Comparison of ENCODE assay signal across 11 cellular contexts in genomic region chr7:23276947-23277346, GRCh38. TPM values are rescaled to one million over a fixed set of nuclear protein-coding genes. Genes with fewer than 3 reads are reported as not detected.
DNase-seq lines count a peak whose midpoint lies in the region; ATAC-seq, FAIRE-seq and TF ChIP-seq lines count a peak whose summit lies in the region.
"Had no signal": no experiment of that assay in that cellular context is flagged by ENCODE, and none has a peak within 500 bp of the region (broad histone marks: within the 10 kb centered on the region; RNA-seq: fewer than 3 reads in every experiment).

No MANE protein-coding gene starts in this region.

- no peak overlapping the region for H3K4me3 ChIP-seq in HepG2 (replicated peaks in 1 of 3; ENCODE audit: insufficient read depth in 1 of 3, low read depth in 2 of 3, low read length in 3 of 3)
- H3K4me3 ChIP-seq in right lobe of liver: no peak overlapping the region
- no peak overlapping the region for H3K4me3 ChIP-seq in Loucy (ENCODE audit: low read length, poor library complexity, severe bottlenecking)
- H3K4me3 ChIP-seq in GM12878: no peak overlapping the region
- H3K4me3 ChIP-seq: GM23338 had no signal

- ATAC-seq in HepG2 (no peak), right lobe of liver (no peak), GM12878 (peak; percentile 7)

- H3K9ac ChIP-seq in HepG2 (ENCODE audit: insufficient read depth, low read depth, low read length) (no peak overlapping the region), Loucy (ENCODE audit: low read depth, low read length, poor library complexity, severe bottlenecking) (no peak overlapping the region), GM12878 (ENCODE audit: control insufficient read depth, insufficient read depth, low read length) (no peak overlapping the region)

- H3K36me3 ChIP-seq in HepG2 (replicated peaks in 1 of 2; ENCODE audit: control insufficient read depth in 1 of 2, insufficient read depth in 2 of 2, low read length in 2 of 2) (no peaks in the 10 kb centered on the region), right lobe of liver (no peaks in the 10 kb centered on the region), Loucy (ENCODE audit: insufficient read depth, low read length) (no peaks in the 10 kb centered on the region), GM12878 (ENCODE audit: control insufficient read depth in 2 of 2, insufficient read depth in 2 of 2, low read length in 1 of 2) (no peaks in the 10 kb centered on the region)

- no peaks in the 10 kb centered on the region for H3F3A ChIP-seq in Loucy (ENCODE audit: low read depth)

- H2AFZ ChIP-seq in HepG2 (ENCODE audit: low read length) (no peak overlapping the region), Loucy (ENCODE audit: low read length) (0 out of 2 replicates have a peak overlapping the region, but pooled peaks have one; percentile 11), GM12878 (ENCODE audit: control insufficient read depth, low read depth, low read length) (no peak overlapping the region; the same call in 1 of the 2 replicates)
- H2AFZ ChIP-seq: GM23338 had no signal

- RAD21 ChIA-PET in GM12878 (lab: Charles Lee; ENCODE audit: unreplicated experiment): interaction anchor here (0.8 to 1.8 kb wide), 3 partner anchors 81 to 270 kb away, joined by 3 to 6 read pairs (median 4); no protein-coding TSS in a partner anchor

- WGBS in HepG2 (ENCODE audit: low lambda C conversion rate): 80% methylated on average over 3 of the region's 3 CpGs
- WGBS in right lobe of liver (ENCODE audit: insufficient coverage, low coverage, low lambda C conversion rate, missing lambda C conversion rate): no CpG with 5 or more reads among the region's 3 CpGs
- WGBS in GM12878 (ENCODE audit: insufficient coverage, insufficient replicate concordance, low lambda C conversion rate, missing lambda C conversion rate): 58% methylated on average over 3 of the region's 3 CpGs

- CTCF ChIA-PET in HepG2 (lab: Yijun Ruan, JAX; ENCODE audit: low intra/inter-chr PET ratio, low total read pairs): interaction anchor here (1.1 kb wide), 1 partner anchor 185 kb away, joined by 3 read pairs; no protein-coding TSS in a partner anchor
- CTCF ChIA-PET in GM12878 (lab: Yijun Ruan, JAX): interaction anchor here (0.6 to 7.2 kb wide), 26 partner anchors 9 to 436 kb away, joined by 3 to 77 read pairs (median 4); partner anchors contain the start of genes MALSU1 and NUP42

- H3K27me3 ChIP-seq in HepG2 (ENCODE audit: control insufficient read depth in 1 of 2, insufficient read depth in 2 of 2, low read length in 2 of 2) (no peaks in the 10 kb centered on the region), right lobe of liver (no peaks in the 10 kb centered on the region), Loucy (ENCODE audit: insufficient read depth, low read length, poor library complexity, severe bottlenecking) (no peaks in the 10 kb centered on the region), GM12878 (replicated peaks in 1 of 2; ENCODE audit: control insufficient read depth in 2 of 2, insufficient read depth in 2 of 2, low read length in 1 of 2) (no peaks in the 10 kb centered on the region)

- TF ChIP-seq POLR2A in HepG2 (IDR thresholded peaks at IDR 0.05; ENCODE audit: insufficient read depth in 1 of 2, low read depth in 2 of 2, low read length in 2 of 2) (no peak), right lobe of liver (IDR thresholded peaks at IDR 0.05) (no peak), GM12878 (IDR thresholded peaks at IDR 0.05; ENCODE audit: low read depth, low read length) (no peak)

- no peak overlapping the region for H3K27ac ChIP-seq in HepG2 (ENCODE audit: extremely low read length, insufficient read depth, low read length)
- H3K27ac ChIP-seq in right lobe of liver: no peak overlapping the region
- H3K27ac ChIP-seq in GM12878 (ENCODE audit: control insufficient read depth, insufficient read depth): no peak overlapping the region
- H3K27ac ChIP-seq: RWPE1 had no signal

- TF ChIP-seq RAD21 in HepG2 (CRISPR knock-in tag; IDR thresholded peaks at IDR 0.05) (no peak), GM12878 (IDR thresholded peaks at IDR 0.05; ENCODE audit: insufficient read depth, low read depth, low read length) (no peak)

- TF ChIP-seq EP300 in HepG2 (IDR thresholded peaks at IDR 0.05; ENCODE audit: low read depth in 2 of 2, low read length in 2 of 2) (no peak), HepG2 (CRISPR knock-in tag; IDR thresholded peaks at IDR 0.05; ENCODE audit: borderline replicate concordance) (no peak), GM12878 (IDR thresholded peaks at IDR 0.05; ENCODE audit: borderline replicate concordance in 1 of 2, control insufficient read depth in 1 of 2, low read depth in 2 of 2, low read length in 2 of 2) (no peak)

- H3K9me3 ChIP-seq in HepG2 (ENCODE audit: low read length) (no peaks in the 10 kb centered on the region), right lobe of liver (no peaks in the 10 kb centered on the region), Loucy (ENCODE audit: insufficient read depth, low read depth, low read length) (no peaks in the 10 kb centered on the region), GM12878 (replicated peaks; ENCODE audit: control insufficient read depth, insufficient read depth, low read length) (no peaks in the 10 kb centered on the region)

- H3K9me2 ChIP-seq in Loucy (replicated peaks; ENCODE audit: low read depth, low read length): no peaks in the 10 kb centered on the region

- intact Hi-C loops in HepG2 (cut with micrococcal nuclease; ENCODE audit: unreplicated experiment) (loop anchor here (1.0 to 10.0 kb wide), 4 partner anchors 16 to 158 kb away; partner anchors contain the start of gene MALSU1), right lobe of liver (cut with DNase I) (no loop called here), GM12878 (cut with micrococcal nuclease; ENCODE audit: unreplicated experiment) (no loop called here)

- H3K4me2 ChIP-seq in HepG2 (ENCODE audit: low read depth, low read length) (no peak overlapping the region), Loucy (ENCODE audit: low read depth, low read length, poor library complexity, severe bottlenecking) (no peak overlapping the region), GM12878 (ENCODE audit: control insufficient read depth, insufficient read depth) (no peak overlapping the region)
- H3K4me2 ChIP-seq: GM23338 had no signal

- BruUV-seq in HepG2 (replicated peaks; lab: Mats Ljungman, UMichigan) (no TSS peak), GM12878 (replicated peaks; lab: Mats Ljungman, UMichigan) (no TSS peak)

- TF ChIP-seq CTCF in HepG2 (CRISPR knock-in tag; IDR thresholded peaks at IDR 0.05): no peak
- no peak for TF ChIP-seq CTCF in right lobe of liver (IDR thresholded peaks at IDR 0.05)
- TF ChIP-seq CTCF in Loucy (conservative IDR thresholded peaks at IDR 0.05; ENCODE audit: low read length): no peak
- no peak for TF ChIP-seq CTCF in GM12878 (IDR thresholded peaks at IDR 0.05 in 2 of 3, conservative IDR thresholded peaks at IDR 0.05 in 1 of 3; ENCODE audit: control insufficient read depth in 2 of 3, extremely low read depth in 1 of 3, insufficient read depth in 1 of 3, low read depth in 3 of 3, low read length in 3 of 3)

- POLR2A ChIA-PET in HepG2 (lab: Yijun Ruan, JAX): interaction anchor here (1.2 to 1.3 kb wide), 2 partner anchors 17 to 81 kb away, joined by 3 to 4 read pairs; no protein-coding TSS in a partner anchor
- POLR2A ChIA-PET in GM12878 (lab: Charles Lee): interaction anchor here (0.6 to 0.9 kb wide), 2 partner anchors 17 to 409 kb away, joined by 3 read pairs; no protein-coding TSS in a partner anchor

- no peaks in the 10 kb centered on the region for H4K20me1 ChIP-seq in HepG2 (ENCODE audit: insufficient read depth, low read length)
- no peaks in the 10 kb centered on the region for H4K20me1 ChIP-seq in Loucy (ENCODE audit: insufficient read depth, low read length, poor library complexity, severe bottlenecking)
- H4K20me1 ChIP-seq in GM12878 (ENCODE audit: control insufficient read depth, insufficient read depth): no peaks in the 10 kb centered on the region

- no peak for DNase-seq in HepG2 (ENCODE audit: low spot score)
- DNase-seq in right lobe of liver: no peak
- DNase-seq in GM12878 (ENCODE audit: low read depth, low spot score): no peak
- no peak for DNase-seq in activated T-cell treated with anti-CD3 and anti-CD28 coated beads, Interleukin-2, amount 50 U/mL, for 48 hours
- no peak for DNase-seq in NCI-H1105 (lab: John Stamatoyannopoulos, UW)
- no peak for DNase-seq in GM19239 (ENCODE audit: insufficient read length, low spot score)
- DNase-seq: NCI-H187 treated with DMSO at 0.1 percent for 48 hours had no signal

- SMC1A ChIA-PET in GM12878 (lab: Charles Lee; ENCODE audit: uncharacterized antibody, unreplicated experiment): interaction anchor here (0.5 to 2.5 kb wide), 14 partner anchors 12 to 434 kb away, joined by 3 to 8 read pairs (median 6); partner anchors contain the start of gene STK31

- H3K79me2 ChIP-seq in HepG2 (ENCODE audit: insufficient read depth, low read length) (no peaks in the 10 kb centered on the region), Loucy (ENCODE audit: insufficient read depth, low read length) (no peaks in the 10 kb centered on the region), GM12878 (ENCODE audit: control insufficient read depth, insufficient read depth, low read length) (peaks cover 10% of the 10 kb centered on the region)

- H3K4me1 ChIP-seq in HepG2 (ENCODE audit: insufficient read depth, low read length): peaks cover 38% of the 10 kb centered on the region
- H3K4me1 ChIP-seq in right lobe of liver: no peaks in the 10 kb centered on the region
- peaks cover 10% of the 10 kb centered on the region for H3K4me1 ChIP-seq in Loucy (ENCODE audit: insufficient read depth, low read length, poor library complexity, severe bottlenecking)
- H3K4me1 ChIP-seq in GM12878 (ENCODE audit: control insufficient read depth, insufficient read depth, low read length): peaks cover 3% of the 10 kb centered on the region; the same call in 1 of the 2 replicates

- in situ Hi-C loops in HepG2 (cut with HindIII; ENCODE audit: extremely low pct_ligation_motif_present, low pct_unique_long_range_greater_than_20kb): loop anchor here (10.0 kb wide), 1 partner anchor 248 kb away; no protein-coding TSS in a partner anchor
- in situ Hi-C loops in GM12878 (cut with MboI): no loop called here

- FAIRE-seq in HepG2 (lab: Jason Lieb, UNC): no peak
- no peak for FAIRE-seq in GM12878 (lab: Jason Lieb, UNC)
- FAIRE-seq in GM19239 (lab: Jason Lieb, UNC): no peak

RNA-seq across cellular contexts. Expression of gene MALSU1, which starts 22.2 kb away (rescaled TPM):
- total RNA-seq in HepG2 (2016; rRNA removed; fragmentation: Illumina TruSeq; extraction: Trizol): 141 and 188 TPM in 2 replicates
- total RNA-seq in HepG2 (2016; cell fraction: cytosol; rRNA removed; fragmentation: Illumina TruSeq; extraction: Trizol; ENCODE audit: low read depth): 55.4 and 74.4 TPM in 2 replicates
- total RNA-seq in HepG2 (2016; cell fraction: insoluble cytoplasmic fraction; rRNA removed; fragmentation: Illumina TruSeq; extraction: Trizol): 134 and 186 TPM in 2 replicates
- 96.1 and 111 TPM in 2 replicates for total RNA-seq in HepG2 (2016; cell fraction: membrane; rRNA removed; fragmentation: Illumina TruSeq; extraction: Trizol)
- 49.1 and 52.9 TPM in 2 replicates for total RNA-seq in HepG2 (2016; cell fraction: nucleus; rRNA removed; fragmentation: Illumina TruSeq; extraction: Trizol)
- polyA plus RNA-seq in HepG2 (2011; rRNA removed): 51.6 and 72.0 TPM in 2 replicates
- polyA plus RNA-seq in HepG2 (2011; cell fraction: cytosol; rRNA removed): 82.4 and 82.6 TPM in 2 replicates
- polyA plus RNA-seq in HepG2 (2011; cell fraction: nucleus; rRNA removed): 24.8 and 38.6 TPM in 2 replicates
- 58.1 and 99.3 TPM in 2 replicates for polyA plus RNA-seq in HepG2 (2012)
- polyA plus RNA-seq in HepG2 (2016; cell fraction: cytosol; fragmentation: Illumina TruSeq; extraction: Trizol; ENCODE audit: low read depth): 78.8 and 82.1 TPM in 2 replicates
- 213 and 216 TPM in 2 replicates for polyA plus RNA-seq in HepG2 (2016; cell fraction: insoluble cytoplasmic fraction; fragmentation: Illumina TruSeq; extraction: Trizol; ENCODE audit: low read depth)
- 91.1 and 105 TPM in 2 replicates for polyA plus RNA-seq in HepG2 (2016; cell fraction: membrane; fragmentation: Illumina TruSeq; extraction: Trizol; ENCODE audit: low read depth)
- 99.5 and 103 TPM in 2 replicates for polyA plus RNA-seq in HepG2 (2016; cell fraction: nucleus; fragmentation: Illumina TruSeq; extraction: Trizol; ENCODE audit: insufficient read depth, low read depth)
- polyA minus RNA-seq in HepG2 (2011; rRNA and poly(A)+ RNA removed; ENCODE audit: low replicate concordance): 18.4 and 23.7 TPM in 2 replicates
- polyA minus RNA-seq in HepG2 (2011; cell fraction: cytosol; rRNA and poly(A)+ RNA removed): 40.5 and 48.0 TPM in 2 replicates
- polyA minus RNA-seq in HepG2 (2011; cell fraction: nucleus; rRNA and poly(A)+ RNA removed): 41.1 and 44.5 TPM in 2 replicates
- 10 to 100 TPM; 36.7 to 55.1 (median 44.7) TPM for total RNA-seq in right lobe of liver
- 46.6 and 48.7 TPM in 2 replicates for total RNA-seq in GM12878 (2013; cell fraction: nucleolus; rRNA removed)
- 115 and 135 TPM in 2 replicates for total RNA-seq in GM12878 (2014; rRNA removed)
- total RNA-seq in GM12878 (2014; rRNA removed; fragmentation: Illumina TruSeq; extraction: Trizol): 34.5 and 37.5 TPM in 2 replicates
- 65.5 and 67.5 TPM in 2 replicates for total RNA-seq in GM12878 (2021)
- polyA plus RNA-seq in GM12878 (2011; ENCODE audit: low read depth): 11.1 TPM
- 82.0 and 97.8 TPM in 2 replicates for polyA plus RNA-seq in GM12878 (2011; rRNA removed)
- 45.1 and 51.4 TPM in 2 replicates for polyA plus RNA-seq in GM12878 (2011; cell fraction: cytosol; rRNA removed)
- 36.6 and 42.5 TPM in 2 replicates for polyA plus RNA-seq in GM12878 (2011; cell fraction: nucleus; rRNA removed)
- 40.6 and 49.4 TPM in 2 replicates for polyA plus RNA-seq in GM12878 (2012)
- polyA plus RNA-seq in GM12878 (2014; fragmentation: Illumina TruSeq; extraction: Trizol): 24.7 and 31.6 TPM in 2 replicates
- polyA plus RNA-seq in GM12878 (2014; fragmentation: Nextera tagmentation; extraction: Ambion mirVana): 10 to 100 TPM in 1 of 2 experiments, 1 to 10 TPM in 1; 8.5 to 35.0 TPM
- 121 and 126 TPM in 2 replicates for polyA plus RNA-seq in GM12878 (2014; rRNA removed)
- polyA plus RNA-seq in GM12878 (2016; fragmentation: Nextera tagmentation; extraction: Ambion mirVana): 100 to 1,000 TPM; 155 to 159 TPM
- polyA minus RNA-seq in GM12878 (2011; rRNA and poly(A)+ RNA removed): 21.1 and 36.6 TPM in 2 replicates
- polyA minus RNA-seq in GM12878 (2011; cell fraction: cytosol; rRNA and poly(A)+ RNA removed): 11.4 and 13.1 TPM in 2 replicates
- 13.2 and 20.2 TPM in 2 replicates for polyA minus RNA-seq in GM12878 (2011; cell fraction: nucleus; rRNA and poly(A)+ RNA removed)

RNA-seq across cellular contexts. Expression of gene GPNMB, which starts 30.4 kb away (rescaled TPM):
- 1.6 TPM in 2 replicates for total RNA-seq in HepG2 (2016; rRNA removed; fragmentation: Illumina TruSeq; extraction: Trizol)
- total RNA-seq in HepG2 (2016; cell fraction: cytosol; rRNA removed; fragmentation: Illumina TruSeq; extraction: Trizol; ENCODE audit: low read depth): 1.2 and 1.5 TPM in 2 replicates
- 1.7 and 2.0 TPM in 2 replicates for total RNA-seq in HepG2 (2016; cell fraction: insoluble cytoplasmic fraction; rRNA removed; fragmentation: Illumina TruSeq; extraction: Trizol)
- 2.6 and 2.7 TPM in 2 replicates for total RNA-seq in HepG2 (2016; cell fraction: membrane; rRNA removed; fragmentation: Illumina TruSeq; extraction: Trizol)
- 1.3 and 1.6 TPM in 2 replicates for total RNA-seq in HepG2 (2016; cell fraction: nucleus; rRNA removed; fragmentation: Illumina TruSeq; extraction: Trizol)
- 0.91 and 1.1 TPM in 2 replicates for polyA plus RNA-seq in HepG2 (2011; rRNA removed)
- 0.91 and 1.3 TPM in 2 replicates for polyA plus RNA-seq in HepG2 (2011; cell fraction: cytosol; rRNA removed)
- 0.39 and 1.2 TPM in 2 replicates for polyA plus RNA-seq in HepG2 (2011; cell fraction: nucleus; rRNA removed)
- polyA plus RNA-seq in HepG2 (2012): 1.2 and 2.6 TPM in 2 replicates
- polyA plus RNA-seq in HepG2 (2016; cell fraction: cytosol; fragmentation: Illumina TruSeq; extraction: Trizol; ENCODE audit: low read depth): 1.2 and 1.7 TPM in 2 replicates
- polyA plus RNA-seq in HepG2 (2016; cell fraction: insoluble cytoplasmic fraction; fragmentation: Illumina TruSeq; extraction: Trizol; ENCODE audit: low read depth): 1.1 and 1.2 TPM in 2 replicates
- polyA plus RNA-seq in HepG2 (2016; cell fraction: membrane; fragmentation: Illumina TruSeq; extraction: Trizol; ENCODE audit: low read depth): 3.0 and 3.7 TPM in 2 replicates
- 1.7 and 2.8 TPM in 2 replicates for polyA plus RNA-seq in HepG2 (2016; cell fraction: nucleus; fragmentation: Illumina TruSeq; extraction: Trizol; ENCODE audit: insufficient read depth, low read depth)
- polyA minus RNA-seq in HepG2 (2011; rRNA and poly(A)+ RNA removed; ENCODE audit: low replicate concordance): 1.2 TPM in 2 replicates
- 1.4 TPM in 1 of 2 replicates, not detected in the other for polyA minus RNA-seq in HepG2 (2011; cell fraction: cytosol; rRNA and poly(A)+ RNA removed)
- 1.4 and 3.0 TPM in 2 replicates for polyA minus RNA-seq in HepG2 (2011; cell fraction: nucleus; rRNA and poly(A)+ RNA removed)
- total RNA-seq in right lobe of liver: 10 to 100 TPM in 4 of 6 experiments, 1 to 10 TPM in 2; 5.8 to 64.9 (median 13.4) TPM
- 12.5 and 17.3 TPM in 2 replicates for total RNA-seq in GM12878 (2013; cell fraction: nucleolus; rRNA removed)
- total RNA-seq in GM12878 (2014; rRNA removed): 8.3 and 12.2 TPM in 2 replicates
- total RNA-seq in GM12878 (2014; rRNA removed; fragmentation: Illumina TruSeq; extraction: Trizol): 8.0 and 8.9 TPM in 2 replicates
- 4.2 and 5.9 TPM in 2 replicates for total RNA-seq in GM12878 (2021)
- 2.6 TPM for polyA plus RNA-seq in GM12878 (2011; ENCODE audit: low read depth)
- polyA plus RNA-seq in GM12878 (2011; rRNA removed): 10.2 and 17.4 TPM in 2 replicates
- polyA plus RNA-seq in GM12878 (2011; cell fraction: cytosol; rRNA removed): 4.2 and 5.2 TPM in 2 replicates
- 5.1 and 10.5 TPM in 2 replicates for polyA plus RNA-seq in GM12878 (2011; cell fraction: nucleus; rRNA removed)
- polyA plus RNA-seq in GM12878 (2012): 5.2 and 5.8 TPM in 2 replicates
- polyA plus RNA-seq in GM12878 (2014; fragmentation: Illumina TruSeq; extraction: Trizol): 10.4 and 16.8 TPM in 2 replicates
- polyA plus RNA-seq in GM12878 (2014; fragmentation: Nextera tagmentation; extraction: Ambion mirVana): 10 to 100 TPM; 15.6 to 22.3 TPM
- 8.2 and 9.2 TPM in 2 replicates for polyA plus RNA-seq in GM12878 (2014; rRNA removed)
- 10 to 100 TPM in 1 of 2 experiments, 1 to 10 TPM in 1; 9.7 to 11.1 TPM for polyA plus RNA-seq in GM12878 (2016; fragmentation: Nextera tagmentation; extraction: Ambion mirVana)
- 5.2 and 6.2 TPM in 2 replicates for polyA minus RNA-seq in GM12878 (2011; rRNA and poly(A)+ RNA removed)
- polyA minus RNA-seq in GM12878 (2011; cell fraction: cytosol; rRNA and poly(A)+ RNA removed): 0.80 and 1.6 TPM in 2 replicates
- polyA minus RNA-seq in GM12878 (2011; cell fraction: nucleus; rRNA and poly(A)+ RNA removed): 5.7 and 5.9 TPM in 2 replicates
- total RNA-seq: CD4-positive, CD25-positive, alpha-beta regulatory T cell had no signal

Comparison
In these comparisons a context has a peak if more than half of its experiments do, and no peak if none do; other contexts are left out.
1. Of the 75 proteins assayed by ChIP-seq in both HepG2 and GM12878: peak only in HepG2: CHD4 and KDM1A; only in GM12878: none; in both: none; in neither: 73.